Comparison of ENCODE assay signal across 19 cellular contexts in the genomic region with DNA sequence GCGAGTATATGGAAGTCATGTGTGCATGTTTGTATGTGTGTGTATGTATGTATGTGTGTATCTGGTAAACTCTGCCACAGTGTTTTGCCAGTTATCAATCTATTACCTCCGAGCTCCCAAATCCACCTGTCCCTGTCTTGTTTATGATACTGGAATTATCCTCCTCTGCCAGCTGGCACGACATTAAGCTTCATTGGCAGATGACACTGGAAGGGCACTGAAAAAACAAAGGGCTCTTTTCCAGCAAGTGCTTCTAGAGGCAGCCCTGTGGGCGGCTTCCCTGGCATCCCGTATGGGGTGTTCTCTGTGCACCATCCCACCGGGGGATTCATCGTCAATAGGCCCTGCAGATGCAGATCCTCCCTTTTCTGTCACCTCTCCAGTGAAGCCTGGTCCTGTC.
DNase-seq lines count a peak whose midpoint lies in the region; TF ChIP-seq lines count a peak whose summit lies in the region.
"Had no signal": no experiment of that assay in that cellular context is flagged by ENCODE, and none has a peak within 500 bp of the region (broad histone marks: within the 10 kb centered on the region; RNA-seq: fewer than 3 reads in every experiment).

No MANE protein-coding gene starts in this region.

- no peak overlapping the region for H3K4me3 ChIP-seq in esophagus muscularis mucosa
- H3K4me3 ChIP-seq: SK-N-MC had no signal

- DNase-seq in NCI-H748 (lab: John Stamatoyannopoulos, UW; ENCODE audit: unreplicated experiment) (peak; percentile 10), NCI-H748 treated with DMSO at 0.1 percent for 48 hours (lab: John Stamatoyannopoulos, UW) (no peak), NCI-H1105 treated with DMSO at 0.1 percent for 48 hours (lab: John Stamatoyannopoulos, UW) (peak; percentile 48), NCI-H524 (lab: John Stamatoyannopoulos, UW) (peak; percentile 73 to 90), pons (ENCODE audit: low spot score) (peak; percentile 57), esophagus muscularis mucosa (ENCODE audit: extremely low spot score) (no peak), HFFc6 (no peak)
- DNase-seq: Caco-2, DMS153, GF-D8, H9, NCI-H1092 treated with DMSO at 0.1 percent for 48 hours, NCI-H187, NCI-H2171 treated with DMSO at 0.1 percent for 48 hours, NCI-H510A treated with DMSO at 0.1 percent for 48 hours, OCI-M1, SHP77 had no signal

- no peak for TF ChIP-seq EP300 in esophagus muscularis mucosa (IDR thresholded peaks at IDR 0.05)

- no peak overlapping the region for H3K27ac Mint-ChIP-seq in HFFc6
- H3K27ac Mint-ChIP-seq: B cell, H9 had no signal

- no peaks in the 10 kb centered on the region for H3K4me1 Mint-ChIP-seq in HFFc6 (ENCODE audit: low read depth)
- H3K4me1 Mint-ChIP-seq: B cell, H9 had no signal

- H3K9me3 ChIP-seq in esophagus muscularis mucosa, result no peaks in the 10 kb centered on the region
- H3K9me3 ChIP-seq: Caco-2 had no signal

- H3K4me3 Mint-ChIP-seq in HFFc6, result no peak overlapping the region
- H3K4me3 Mint-ChIP-seq: B cell, H9 had no signal

- TF ChIP-seq POLR2A in esophagus muscularis mucosa (IDR thresholded peaks at IDR 0.05; ENCODE audit: low read depth), result no peak

- intact Hi-C loops in esophagus muscularis mucosa (cut with DNase I), result no loop called here

- peaks cover 0 to 57% (median 3%) of the 10 kb centered on the region in 4 donors for H3K27me3 ChIP-seq in esophagus muscularis mucosa

- no peaks in the 10 kb centered on the region for H3K27me3 Mint-ChIP-seq in HFFc6 (ENCODE audit: insufficient read depth)

- H3K36me3 ChIP-seq in esophagus muscularis mucosa, result no peaks in the 10 kb centered on the region

- H3K9me3 Mint-ChIP-seq in HFFc6, result peaks cover 4% of the 10 kb centered on the region; the same call in 1 of the 2 replicates
- H3K9me3 Mint-ChIP-seq: H9 had no signal

- no peaks in the 10 kb centered on the region for H3K4me1 ChIP-seq in esophagus muscularis mucosa
- H3K4me1 ChIP-seq: Caco-2 had no signal

- no peak overlapping the region for H3K27ac ChIP-seq in esophagus muscularis mucosa (replicated peaks in 1 of 4)
- H3K27ac ChIP-seq: SK-N-MC had no signal

- 74% methylated on average over 7 of the region's 7 CpGs for WGBS in esophagus muscularis mucosa

- H3K36me3 Mint-ChIP-seq in HFFc6 (ENCODE audit: low read depth), result no peaks in the 10 kb centered on the region

- TF ChIP-seq CTCF in esophagus muscularis mucosa (IDR thresholded peaks at IDR 0.05) (no peak), HFFc6 (IDR thresholded peaks at IDR 0.05) (no peak)

Comparison
In these comparisons a context has a peak if more than half of its experiments do, and no peak if none do; other contexts are left out.
1. DNase-seq: peak in NCI-H748 (single experiment), NCI-H1105 treated with DMSO at 0.1 percent for 48 hours (single experiment), NCI-H524 (2 of 2) and pons (single experiment); none in NCI-H748 treated with DMSO at 0.1 percent for 48 hours (single experiment), esophagus muscularis mucosa (single experiment) and HFFc6 (single experiment).